In the genomic region with DNA sequence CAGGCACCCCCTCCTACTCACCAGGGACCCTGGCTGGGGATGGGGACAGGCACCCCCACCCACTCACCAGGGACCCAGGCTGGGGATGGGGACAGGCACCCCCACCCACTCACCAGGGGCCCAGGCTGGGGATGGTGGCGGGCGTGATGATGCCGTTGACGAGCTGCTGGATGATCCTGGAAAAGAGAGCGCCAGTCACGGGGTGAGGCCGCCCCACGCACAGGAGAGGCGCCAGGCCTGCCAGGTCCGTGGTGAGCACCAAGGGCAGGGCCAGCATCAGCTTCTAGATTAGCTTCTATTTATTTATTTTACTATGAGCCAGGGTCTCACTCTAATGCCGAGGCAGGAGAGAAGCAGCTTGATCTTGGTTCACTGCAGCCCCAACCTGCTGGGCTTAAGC, we compare ENCODE assay signal across 10 cellular contexts. TPM values are rescaled to one million over a fixed set of nuclear protein-coding genes. Genes with fewer than 3 reads are reported as not detected.
"Had no signal": no experiment of that assay in that cellular context is flagged by ENCODE, and none has a peak within 500 bp of the region (broad histone marks: within the 10 kb centered on the region; RNA-seq: fewer than 3 reads in every experiment).

No MANE protein-coding gene starts in this region.

- FAIRE-seq: H1, H54, HTR-8/SVneo had no signal

- H3K4me2 ChIP-seq: KMS-11 had no signal

- H3K4me3 ChIP-seq: GM23248 had no signal

- H2AFZ ChIP-seq: GM23248 had no signal

- H3K27ac ChIP-seq: GM23248, KMS-11 had no signal

- DNase-seq: GM23248, H9, HCEC 1CT, IMR-90, KBM-7 had no signal

- H3K9ac ChIP-seq: GM23248, KMS-11 had no signal

RNA-seq across cellular contexts. Expression of gene FGF22, which starts 10.4 kb away (rescaled TPM):
- total RNA-seq: IMR-90 had no signal
- polyA plus RNA-seq: GM23248 had no signal

RNA-seq across cellular contexts. Expression of gene PRSS57, which starts 45.1 kb away (rescaled TPM):
- total RNA-seq: GM23248, H1, H9, HT-29, IMR-90 had no signal
- polyA plus RNA-seq: GM23248, H1, IMR-90 had no signal
